ENCODE assay signal across 8 cellular contexts in the genomic region with DNA sequence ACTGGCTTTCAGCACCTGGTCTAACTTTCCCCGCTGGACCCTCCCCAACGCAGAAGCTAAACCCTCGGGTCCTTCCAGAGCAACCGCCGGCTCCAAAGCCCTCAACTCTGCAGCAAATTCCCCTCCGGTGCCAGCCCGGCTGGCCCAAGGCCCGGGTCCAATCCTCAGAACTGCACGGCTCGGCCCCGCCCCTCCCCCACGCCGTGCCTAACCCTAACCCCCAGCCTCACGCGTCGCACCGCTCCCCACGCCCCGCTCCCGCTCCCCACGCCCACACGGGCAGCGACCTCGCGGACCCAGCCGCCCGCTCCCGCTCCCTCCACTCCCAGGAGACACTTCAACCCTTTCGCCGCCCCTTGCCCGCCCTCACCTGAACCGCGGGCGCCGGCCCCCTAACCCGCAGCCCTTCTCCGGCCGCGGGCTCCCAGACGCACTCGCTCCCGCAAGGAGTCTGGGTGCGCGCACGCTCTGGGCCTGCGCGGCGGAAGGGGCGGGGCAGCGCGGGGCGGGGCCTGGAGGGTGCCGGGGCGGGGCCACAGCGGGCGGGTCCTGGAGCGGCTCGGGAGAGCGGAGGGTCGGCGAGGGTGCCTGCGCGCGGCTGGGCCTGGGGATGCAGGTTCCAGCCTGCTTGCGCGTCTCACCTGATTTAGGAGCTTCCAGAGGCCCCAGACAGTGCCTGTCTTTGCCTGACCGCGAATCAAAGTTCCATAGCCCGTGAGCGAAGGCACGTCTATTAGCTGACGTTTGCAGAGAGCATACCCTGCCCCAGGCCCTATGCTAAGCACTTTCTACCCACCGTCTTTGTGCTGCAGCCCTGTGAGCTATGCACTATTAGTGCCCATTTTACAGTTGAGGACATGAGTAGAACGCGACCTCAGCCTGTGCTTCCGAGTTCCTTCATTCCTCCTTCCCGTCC. TPM values are rescaled to one million over a fixed set of nuclear protein-coding genes. Genes with fewer than 3 reads are reported as not detected.
A peak's percentile ranks its signal among the peaks of the same experiment; 100 is the strongest.
DNase-seq lines count a peak whose midpoint lies in the region; TF ChIP-seq lines count a peak whose summit lies in the region.

A gene (minus strand): TSS at position 453 of the 916 bp plus-strand sequence. CDS start 2,729 bp downstream, outside the sequence.

- H3K14ac ChIP-seq in neuronal stem cell (ENCODE audit: low read length): no peak within 1 kb of the TSS

- H3K27ac ChIP-seq in SJSA1 (no peak within 1 kb of the TSS), neuronal stem cell (replicated peaks; ENCODE audit: low read length) (no peak within 1 kb of the TSS)

- peak within 1 kb of the TSS; percentile 65 for H3K4me3 ChIP-seq in SJSA1
- peak within 1 kb of the TSS; percentile 69 to 97 for H3K4me3 ChIP-seq in neuronal stem cell (ENCODE audit: low read length in 2 of 2)

- H3K4me2 ChIP-seq in neuronal stem cell (ENCODE audit: insufficient read depth, low read length, poor library complexity, severe bottlenecking): peak within 1 kb of the TSS; percentile 75

- H2AK5ac ChIP-seq in neuronal stem cell (ENCODE audit: low read depth, low read length): peak within 1 kb of the TSS; percentile 33

- H3K18ac ChIP-seq in neuronal stem cell (ENCODE audit: low read length): peak within 1 kb of the TSS; percentile 95

- H2BK5ac ChIP-seq in neuronal stem cell (ENCODE audit: low read length): no peak within 1 kb of the TSS

- peak within 1 kb of the TSS; percentile 94 for H3K9ac ChIP-seq in neuronal stem cell (ENCODE audit: low read depth, low read length, poor library complexity)

- H2BK120ac ChIP-seq in neuronal stem cell (ENCODE audit: low read depth, low read length): no peak within 1 kb of the TSS

- H2BK12ac ChIP-seq in neuronal stem cell (ENCODE audit: low read length): no peak within 1 kb of the TSS

- no peak within 1 kb of the TSS for H4K91ac ChIP-seq in neuronal stem cell (ENCODE audit: low read depth, low read length, poor library complexity)

- DNase-seq in ELR (ENCODE audit: low read depth) (peak; percentile 77), H4 (ENCODE audit: low spot score) (peak; percentile 46), LoVo (ENCODE audit: low spot score) (peak; percentile 88), SJSA1 (ENCODE audit: low read depth in 1 of 2, low spot score in 2 of 2) (peak; percentile 49 to 65), foreskin melanocyte (peak; percentile 52), neuronal stem cell (ENCODE audit: low spot score) (peak; percentile 83)
- DNase-seq in activated naive CD4-positive, alpha-beta T cell (lab: John Stamatoyannopoulos, UW): peak; percentile 60 to 92 (median 76)

- no peak within 1 kb of the TSS for H4K8ac ChIP-seq in neuronal stem cell (ENCODE audit: low read depth, low read length)

- WGBS in neuronal stem cell (ENCODE audit: extremely low coverage in 2 of 2, insufficient read length in 2 of 2, insufficient replicate concordance in 1 of 2), 2 donors: no CpG with 5 or more reads among the region's 77 CpGs

- peaks cover 2% of the 10 kb centered on the region for H3K79me1 ChIP-seq in neuronal stem cell (ENCODE audit: low read depth, low read length)

- peak within 1 kb of the TSS; percentile 98 for H2AFZ ChIP-seq in neuronal stem cell (ENCODE audit: low read length)

- TF ChIP-seq CTCF in subcutaneous adipose tissue (IDR thresholded peaks at IDR 0.05; ENCODE audit: low read depth): no peak

- peaks cover 11% of the 10 kb centered on the region; the same call in 1 of the 2 replicates for H3K4me1 ChIP-seq in SJSA1 (replicated peaks)
- H3K4me1 ChIP-seq in neuronal stem cell (ENCODE audit: control insufficient read depth in 2 of 2, insufficient read depth in 1 of 2, low read depth in 1 of 2, low read length in 2 of 2): peaks cover 5 to 7% of the 10 kb centered on the region in 2 donors

- H3K23ac ChIP-seq in neuronal stem cell (ENCODE audit: low read depth, low read length, poor library complexity): peak within 1 kb of the TSS; percentile 47

- no peak within 1 kb of the TSS for H2BK15ac ChIP-seq in neuronal stem cell (ENCODE audit: low read length)

- peaks cover 12% of the 10 kb centered on the region for H3K36me3 ChIP-seq in SJSA1
- peaks cover 11 to 46% of the 10 kb centered on the region in 2 donors for H3K36me3 ChIP-seq in neuronal stem cell (replicated peaks in 1 of 2; ENCODE audit: control insufficient read depth in 2 of 2, insufficient read depth in 2 of 2, low read length in 2 of 2)

- H3K4ac ChIP-seq in neuronal stem cell (ENCODE audit: low read length): no peak within 1 kb of the TSS

- H3K9me3 ChIP-seq in SJSA1 (replicated peaks): no peaks in the 10 kb centered on the region
- H3K9me3 ChIP-seq in neuronal stem cell (replicated peaks in 1 of 2; ENCODE audit: control insufficient read depth in 2 of 2, insufficient read depth in 1 of 2, low read depth in 1 of 2, low read length in 2 of 2): no peaks in the 10 kb centered on the region

- no peaks in the 10 kb centered on the region for H3K27me3 ChIP-seq in SJSA1 (replicated peaks)
- H3K27me3 ChIP-seq in neuronal stem cell (ENCODE audit: control insufficient read depth in 3 of 3, insufficient read depth in 3 of 3, low read depth in 1 of 3, low read length in 3 of 3): no peaks in the 10 kb centered on the region

RNA-seq across cellular contexts. Expression of the gene that starts here (rescaled TPM):
- 15.1 and 30.7 TPM in 2 replicates for total RNA-seq in H4 (2014; rRNA removed; shearing (Covaris generic))
- total RNA-seq in SJSA1 (2014; rRNA removed; shearing (Covaris generic)): 11.4 and 19.6 TPM in 2 replicates
- polyA plus RNA-seq in neuronal stem cell (2013, experiment 1 of 2): 22.1 TPM
- 21.5 TPM for polyA plus RNA-seq in neuronal stem cell (2013, experiment 2 of 2)
- 10 to 100 TPM; 15.0 to 37.7 (median 26.1) TPM for total RNA-seq in subcutaneous adipose tissue
